8 cellular contexts compared by ENCODE assay signal in the genomic region with DNA sequence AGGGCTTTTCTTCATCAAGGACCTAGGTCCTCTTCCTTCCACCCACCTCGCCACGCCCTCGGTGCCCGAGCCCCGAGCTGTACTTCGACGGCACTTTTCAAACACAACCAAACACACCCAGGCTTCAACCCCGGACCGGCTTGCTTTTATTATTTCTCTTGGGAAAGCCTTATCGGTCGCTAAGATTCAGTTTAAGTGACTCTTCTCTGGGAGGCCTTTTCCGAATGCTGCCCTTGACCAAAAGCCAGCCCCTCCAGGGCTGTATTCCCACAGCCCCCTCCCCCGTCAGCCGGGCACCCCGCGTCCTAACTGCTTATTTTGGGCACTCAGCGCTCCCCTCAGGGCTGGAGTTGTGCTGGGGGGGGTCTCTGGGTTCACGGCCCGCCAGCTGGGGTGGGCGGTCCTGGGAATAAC. TPM values are rescaled to one million over a fixed set of nuclear protein-coding genes. Genes with fewer than 3 reads are reported as not detected.
DNase-seq lines count a peak whose midpoint lies in the region; ATAC-seq and TF ChIP-seq lines count a peak whose summit lies in the region.

No MANE protein-coding gene starts in this region.

- DNase-seq in PC-9 = no peak
- no peak for DNase-seq in neural progenitor cell (ENCODE audit: low spot score)
- no peak for DNase-seq in stimulated activated CD8-positive, alpha-beta memory T cell treated with anti-CD3 and anti-CD28 coated beads, Interleukin-4, amount 100 ng/mL, for 48 hours
- no peak for DNase-seq in SK-N-DZ (ENCODE audit: low spot score)

- intact Hi-C loops in PC-9 (cut with micrococcal nuclease; ENCODE audit: unreplicated experiment) = no loop called here

- H3K27me3 Mint-ChIP-seq in neural progenitor cell (ENCODE audit: insufficient read depth, low read depth) = peaks cover 14% of the 10 kb centered on the region

- CTCF ChIA-PET in PC-9 (lab: Charles Lee) = no interaction called here

- H3K27ac Mint-ChIP-seq in neural progenitor cell = peak overlapping the region; percentile 66

- peaks cover 16% of the 10 kb centered on the region for H3K27me3 ChIP-seq in PC-9 (ENCODE audit: insufficient read depth, low read depth)
- H3K27me3 ChIP-seq in endocrine pancreas (ENCODE audit: control insufficient read depth, insufficient read depth, low read length) = no peaks in the 10 kb centered on the region
- peaks cover 20% of the 10 kb centered on the region for H3K27me3 ChIP-seq in neural progenitor cell

- H3K4me1 Mint-ChIP-seq in neural progenitor cell = peaks cover 17% of the 10 kb centered on the region

- H3K4me2 ChIP-seq in PC-9 = peak overlapping the region; percentile 61; the same call in 1 of the 2 replicates
- H3K4me2 ChIP-seq in neural progenitor cell = peak overlapping the region; percentile 82

- H3K4me3 ChIP-seq in PC-9 = peak overlapping the region; percentile 43; the same call in 1 of the 2 replicates
- peak overlapping the region; percentile 12 for H3K4me3 ChIP-seq in endocrine pancreas (ENCODE audit: control insufficient read depth, insufficient read depth, low read length)
- peak overlapping the region; percentile 78 for H3K4me3 ChIP-seq in neural progenitor cell

- POLR2A ChIA-PET in PC-9 (lab: Charles Lee; ENCODE audit: unreplicated experiment) = no interaction called here

- H3K27ac ChIP-seq in PC-9 (no peak overlapping the region), neural progenitor cell (no peak overlapping the region)

- no peaks in the 10 kb centered on the region for H3K9me3 Mint-ChIP-seq in neural progenitor cell

- H4K20me1 ChIP-seq in PC-9 (ENCODE audit: insufficient read depth) = no peaks in the 10 kb centered on the region
- H4K20me1 ChIP-seq in neural progenitor cell (ENCODE audit: low read depth) = peaks cover 4% of the 10 kb centered on the region

- H3K79me2 ChIP-seq in PC-9 (ENCODE audit: low read depth) (no peaks in the 10 kb centered on the region), neural progenitor cell (ENCODE audit: low read depth) (peaks cover 38% of the 10 kb centered on the region)

- H3K36me3 ChIP-seq in PC-9 (ENCODE audit: low read depth) (no peaks in the 10 kb centered on the region), endocrine pancreas (ENCODE audit: control insufficient read depth, insufficient read depth, low read length) (no peaks in the 10 kb centered on the region), neural progenitor cell (no peaks in the 10 kb centered on the region)

- TF ChIP-seq CTCF in PC-9 (conservative IDR thresholded peaks at IDR 0.05) (no peak), neural progenitor cell (IDR thresholded peaks at IDR 0.05) (no peak)

- BruUV-seq in PC-9 (replicated peaks; lab: Mats Ljungman, UMichigan) = no TSS peak

- no peaks in the 10 kb centered on the region for H3K4me1 ChIP-seq in PC-9 (replicated peaks; ENCODE audit: insufficient read depth)
- H3K4me1 ChIP-seq in endocrine pancreas (ENCODE audit: control insufficient read depth, insufficient read depth, low read length) = peaks cover 9% of the 10 kb centered on the region
- H3K4me1 ChIP-seq in neural progenitor cell = peaks cover 27% of the 10 kb centered on the region

- no peaks in the 10 kb centered on the region; the same call in 1 of the 2 replicates for H3K9me2 ChIP-seq in PC-9 (ENCODE audit: insufficient read depth)

- H3K9ac ChIP-seq in endocrine pancreas (ENCODE audit: control insufficient read depth, insufficient read depth, low read length) (peak overlapping the region; percentile 69), neural progenitor cell (no peak overlapping the region)

- H2AFZ ChIP-seq in PC-9 = no peak overlapping the region
- peak overlapping the region; percentile 96 for H2AFZ ChIP-seq in neural progenitor cell (replicated peaks)

- H3F3A ChIP-seq in PC-9 (ENCODE audit: insufficient read depth, low read depth) (no peaks in the 10 kb centered on the region), neural progenitor cell (ENCODE audit: low read depth) (peaks cover 23% of the 10 kb centered on the region)

- H3K9me3 ChIP-seq in PC-9 (ENCODE audit: insufficient read depth, low read depth) (no peaks in the 10 kb centered on the region), endocrine pancreas (ENCODE audit: control insufficient read depth, low read length) (no peaks in the 10 kb centered on the region), neural progenitor cell (ENCODE audit: low read depth) (no peaks in the 10 kb centered on the region)

- peak; percentile 5 for ATAC-seq in GM21390 (IDR thresholded peaks at IDR 0.05; ENCODE audit: unreplicated experiment)
- no peak for ATAC-seq in HG03565 (IDR thresholded peaks at IDR 0.05; ENCODE audit: unreplicated experiment)
- no peak for ATAC-seq in HG03439 (IDR thresholded peaks at IDR 0.05; ENCODE audit: unreplicated experiment)

- H3K36me3 Mint-ChIP-seq in neural progenitor cell = no peaks in the 10 kb centered on the region

- peak overlapping the region; percentile 92 for H3K4me3 Mint-ChIP-seq in neural progenitor cell

RNA-seq across cellular contexts. Expression of a gene that starts 0.6 kb away (rescaled TPM):
- total RNA-seq in PC-9 (2021) (not detected in 2 replicates), neural progenitor cell (ENCODE audit: low replicate concordance) (25.5 and 27.8 TPM in 2 replicates)
- 2.7 and 10.5 TPM in 2 replicates for polyA plus RNA-seq in SK-N-DZ (2014; cell fraction: cytosol; rRNA removed)
- polyA plus RNA-seq in SK-N-DZ (2014; cell fraction: nucleus; rRNA removed) = 5.9 and 8.7 TPM in 2 replicates

RNA-seq across cellular contexts. Expression of a gene that starts 44.1 kb away (rescaled TPM):
- total RNA-seq in PC-9 (2021) (5.4 and 5.6 TPM in 2 replicates), neural progenitor cell (ENCODE audit: low replicate concordance) (24.7 and 73.7 TPM in 2 replicates)
- 11.7 and 29.6 TPM in 2 replicates for polyA plus RNA-seq in SK-N-DZ (2014; cell fraction: cytosol; rRNA removed)
- polyA plus RNA-seq in SK-N-DZ (2014; cell fraction: nucleus; rRNA removed) = 11.0 and 13.2 TPM in 2 replicates

Comparison
In these comparisons a context has a peak if more than half of its experiments do, and no peak if none do; other contexts are left out.
1. H3K4me3 ChIP-seq: peak in every context shown above with its lines; median percentile 78 in neural progenitor cell; 43 in PC-9; 12 in endocrine pancreas.
2. RNA of a gene that starts 0.6 kb away (total RNA-seq): 25.5 to 27.8 TPM in neural progenitor cell; not detected in PC-9; every median in the first group is over 10 times any median in the second.